ENCODE assay signal across 8 cellular contexts in genomic region chr17:44123356-44124117, GRCh38. TPM values are rescaled to one million over a fixed set of nuclear protein-coding genes. Genes with fewer than 3 reads are reported as not detected.
DNase-seq lines count a peak whose midpoint lies in the region; ATAC-seq and TF ChIP-seq lines count a peak whose summit lies in the region.

Gene HDAC5 (minus strand): TSS chr17:44123641. CDS start chr17:44117515, 6,126 bp downstream.

- H3K27ac ChIP-seq in C4-2B (peak within 1 kb of the TSS; percentile 76), coronary artery (peak within 1 kb of the TSS; percentile 91 to 99)

- POLR2A ChIA-PET in activated CD4-positive, alpha-beta T cell treated with anti-CD3 and anti-CD28 coated beads, Interleukin-2, amount 10 ng/mL, durations not matched to agents 7 days and 5 days (lab: Charles Lee), result interaction anchor here (0.7 to 0.9 kb wide), 2 partner anchors 62 to 257 kb away, joined by 4 to 5 read pairs; no protein-coding TSS in a partner anchor

- peak; percentile 81 for ATAC-seq in GM19351 (IDR thresholded peaks at IDR 0.05; ENCODE audit: unreplicated experiment)
- ATAC-seq in HG03520 (IDR thresholded peaks at IDR 0.05; ENCODE audit: unreplicated experiment), result peak; percentile 77
- peak; percentile 98 for ATAC-seq in left lobe of liver

- H3K4me3 ChIP-seq in coronary artery, result peak within 1 kb of the TSS; percentile 76

- no peaks in the 10 kb centered on the region for H3K9me3 Mint-ChIP-seq in activated CD4-positive, alpha-beta T cell treated with anti-CD3 and anti-CD28 coated beads, Interleukin-2, amount 10 ng/mL, durations not matched to agents 7 days and 5 days

- peak within 1 kb of the TSS; percentile 98 for H3K27ac Mint-ChIP-seq in activated CD4-positive, alpha-beta T cell treated with anti-CD3 and anti-CD28 coated beads, Interleukin-2, amount 10 ng/mL, durations not matched to agents 7 days and 5 days

- peak within 1 kb of the TSS; percentile 94 for H3K4me3 Mint-ChIP-seq in activated CD4-positive, alpha-beta T cell treated with anti-CD3 and anti-CD28 coated beads, Interleukin-2, amount 10 ng/mL, durations not matched to agents 7 days and 5 days

- H3K4me1 Mint-ChIP-seq in activated CD4-positive, alpha-beta T cell treated with anti-CD3 and anti-CD28 coated beads, Interleukin-2, amount 10 ng/mL, durations not matched to agents 7 days and 5 days, result peaks cover 24% of the 10 kb centered on the region

- TF ChIP-seq CTCF in C4-2B (conservative IDR thresholded peaks at IDR 0.05) (peak; percentile 53), coronary artery (IDR thresholded peaks at IDR 0.05) (peak; percentile 35)

- DNase-seq in NCI-H526 treated with DMSO at 0.1 percent for 48 hours (lab: John Stamatoyannopoulos, UW) (peak; percentile 92), coronary artery (ENCODE audit: low spot score) (peak; percentile 99), left lobe of liver (ENCODE audit: low spot score) (peak; percentile 95)
- peak; percentile 96 for DNase-seq in activated CD4-positive, alpha-beta T cell treated with anti-CD3 and anti-CD28 coated beads, Interleukin-2, amount 10 ng/mL, durations not matched to agents 7 days and 5 days
- DNase-seq in stimulated activated CD4-positive, alpha-beta T cell treated with anti-CD3 and anti-CD28 coated beads, Interleukin-2, amount 100 ng/mL, for 24 hours, result peak; percentile 95 to 98

- CTCF ChIA-PET in activated CD4-positive, alpha-beta T cell treated with anti-CD3 and anti-CD28 coated beads, Interleukin-2, amount 10 ng/mL, durations not matched to agents 7 days and 5 days (lab: Charles Lee), result interaction anchor here (0.5 to 3.7 kb wide), 16 partner anchors 9 to 243 kb away, joined by 3 to 14 read pairs (median 4); no protein-coding TSS in a partner anchor

- H3K36me3 Mint-ChIP-seq in activated CD4-positive, alpha-beta T cell treated with anti-CD3 and anti-CD28 coated beads, Interleukin-2, amount 10 ng/mL, durations not matched to agents 7 days and 5 days (ENCODE audit: low read depth), result no peaks in the 10 kb centered on the region

- H3K27me3 Mint-ChIP-seq in activated CD4-positive, alpha-beta T cell treated with anti-CD3 and anti-CD28 coated beads, Interleukin-2, amount 10 ng/mL, durations not matched to agents 7 days and 5 days, result peaks cover 3% of the 10 kb centered on the region

RNA-seq across cellular contexts. Expression of gene HDAC5, which starts in this region (rescaled TPM):
- 10 to 100 TPM; 27.0 to 32.3 TPM for total RNA-seq in activated CD4-positive, alpha-beta T cell treated with anti-CD3 and anti-CD28 coated beads, Interleukin-2, amount 10 ng/mL, durations not matched to agents 7 days and 5 days
- total RNA-seq in left lobe of liver, result 16.8 TPM

Comparison
In these comparisons a context has a peak if more than half of its experiments do, and no peak if none do; other contexts are left out.
1. Peak in every context shown above with its lines: DNase-seq, ATAC-seq, H3K4me3 ChIP-seq and H3K27ac ChIP-seq.